11 cellular contexts compared by ENCODE assay signal in the genomic region with DNA sequence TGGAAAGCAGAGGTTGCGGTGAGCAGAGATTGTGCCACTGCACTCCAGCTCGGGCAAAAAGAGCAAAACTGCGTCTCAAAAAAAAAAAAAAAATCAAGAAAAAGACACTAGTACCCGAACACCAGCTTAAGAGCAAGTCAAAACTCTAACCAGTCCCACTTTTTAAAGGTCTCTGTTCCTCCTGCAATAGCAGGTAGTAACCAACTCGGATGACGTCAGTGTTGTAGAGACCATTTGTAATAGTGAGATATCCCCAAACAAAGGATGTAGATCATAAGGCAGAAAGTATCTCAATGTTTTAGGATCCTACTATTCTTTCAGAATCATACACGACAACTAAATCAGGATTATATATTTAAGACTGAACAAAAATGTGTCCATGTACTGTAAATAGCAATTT. TPM values are rescaled to one million over a fixed set of nuclear protein-coding genes. Genes with fewer than 3 reads are reported as not detected.
A peak's percentile ranks its signal among the peaks of the same experiment; 100 is the strongest.
DNase-seq lines count a peak whose midpoint lies in the region; ATAC-seq and TF ChIP-seq lines count a peak whose summit lies in the region.
"Had no signal": no experiment of that assay in that cellular context is flagged by ENCODE, and none has a peak within 500 bp of the region (broad histone marks: within the 10 kb centered on the region; RNA-seq: fewer than 3 reads in every experiment).

No MANE protein-coding gene starts in this region.

- no peaks in the 10 kb centered on the region for H3K9me3 Mint-ChIP-seq in activated naive CD8-positive, alpha-beta T cell treated with anti-CD3 and anti-CD28 coated beads, Interleukin-2, amount 10 ng/mL, durations not matched to agents 7 days and 5 days
- H3K9me3 Mint-ChIP-seq in natural killer cell: no peaks in the 10 kb centered on the region

- H3K27ac Mint-ChIP-seq in activated naive CD8-positive, alpha-beta T cell treated with anti-CD3 and anti-CD28 coated beads, Interleukin-2, amount 10 ng/mL, durations not matched to agents 7 days and 5 days: no peak overlapping the region
- H3K27ac Mint-ChIP-seq in natural killer cell: no peak overlapping the region

- H3K4me1 Mint-ChIP-seq in activated naive CD8-positive, alpha-beta T cell treated with anti-CD3 and anti-CD28 coated beads, Interleukin-2, amount 10 ng/mL, durations not matched to agents 7 days and 5 days: peaks cover 37% of the 10 kb centered on the region
- H3K4me1 Mint-ChIP-seq in natural killer cell: peaks cover 34 to 40% of the 10 kb centered on the region in 2 donors

- TF ChIP-seq CTCF in natural killer cell (IDR thresholded peaks at IDR 0.05) (no peak), lower lobe of right lung (IDR thresholded peaks at IDR 0.05) (no peak)

- H3K4me1 ChIP-seq in lower lobe of right lung: peaks cover 22% of the 10 kb centered on the region

- intact Hi-C loops in natural killer cell (cut with micrococcal nuclease) (loop anchor here (5.0 kb wide), 1 partner anchor 40 kb away; no protein-coding TSS in a partner anchor), lower lobe of right lung (cut with DNase I) (no loop called here)

- no peak overlapping the region for H3K4me3 ChIP-seq in lower lobe of right lung
- H3K4me3 ChIP-seq: body of pancreas had no signal

- POLR2A ChIA-PET in activated naive CD8-positive, alpha-beta T cell treated with anti-CD3 and anti-CD28 coated beads, Interleukin-2, amount 10 ng/mL, durations not matched to agents 7 days and 5 days (lab: Charles Lee): interaction anchor here (0.7 kb wide), 1 partner anchor 179 kb away, joined by 3 read pairs; a partner anchor contains a TSS

- no peaks in the 10 kb centered on the region for H3K9me3 ChIP-seq in lower lobe of right lung
- H3K9me3 ChIP-seq: body of pancreas, SJSA1, upper lobe of left lung had no signal

- DNase-seq in NCI-H1436 (lab: John Stamatoyannopoulos, UW) (peak; percentile 4), NCI-H1436 treated with DMSO at 0.1 percent for 48 hours (lab: John Stamatoyannopoulos, UW) (no peak), NCI-H2081 (lab: John Stamatoyannopoulos, UW) (peak; percentile 44 to 72), natural killer cell (no peak), lower lobe of right lung (no peak), substantia nigra (lab: John Stamatoyannopoulos, UW) (no peak)
- no peak for DNase-seq in activated naive CD8-positive, alpha-beta T cell treated with anti-CD3 and anti-CD28 coated beads, Interleukin-2, amount 10 ng/mL, durations not matched to agents 7 days and 5 days
- no peak for DNase-seq in activated CD4-positive, alpha-beta T cell treated with anti-CD3 and anti-CD28 coated beads for 1 hour
- DNase-seq: body of pancreas, upper lobe of left lung had no signal

- peaks cover 13% of the 10 kb centered on the region for H3K36me3 ChIP-seq in lower lobe of right lung

- peaks cover 28% of the 10 kb centered on the region for H3K36me3 Mint-ChIP-seq in activated naive CD8-positive, alpha-beta T cell treated with anti-CD3 and anti-CD28 coated beads, Interleukin-2, amount 10 ng/mL, durations not matched to agents 7 days and 5 days
- H3K36me3 Mint-ChIP-seq in natural killer cell: peaks cover 16% of the 10 kb centered on the region

- no peaks in the 10 kb centered on the region for H3K27me3 ChIP-seq in lower lobe of right lung (ENCODE audit: low read depth)
- H3K27me3 ChIP-seq: body of pancreas, SJSA1, upper lobe of left lung had no signal

- ATAC-seq in activated naive CD8-positive, alpha-beta T cell treated with anti-CD3 and anti-CD28 coated beads, Interleukin-2, amount 10 ng/mL, durations not matched to agents 7 days and 5 days (ENCODE audit: low read depth): no peak
- no peak for ATAC-seq in natural killer cell
- ATAC-seq in lower lobe of right lung: no peak
- ATAC-seq: body of pancreas had no signal

- no peak overlapping the region for H3K27ac ChIP-seq in lower lobe of right lung
- H3K27ac ChIP-seq in substantia nigra (ENCODE audit: low read depth, low read length, poor library complexity, severe bottlenecking): no peak overlapping the region
- H3K27ac ChIP-seq: body of pancreas, SJSA1, upper lobe of left lung had no signal

- H3K4me3 Mint-ChIP-seq in activated naive CD8-positive, alpha-beta T cell treated with anti-CD3 and anti-CD28 coated beads, Interleukin-2, amount 10 ng/mL, durations not matched to agents 7 days and 5 days: peak overlapping the region; percentile 97
- peak overlapping the region; percentile 95 for H3K4me3 Mint-ChIP-seq in natural killer cell

- H3K27me3 Mint-ChIP-seq in activated naive CD8-positive, alpha-beta T cell treated with anti-CD3 and anti-CD28 coated beads, Interleukin-2, amount 10 ng/mL, durations not matched to agents 7 days and 5 days: no peaks in the 10 kb centered on the region
- no peaks in the 10 kb centered on the region for H3K27me3 Mint-ChIP-seq in natural killer cell (ENCODE audit: low read depth in 2 of 2)

RNA-seq across cellular contexts. Expression of a gene that starts 2.4 kb away (rescaled TPM):
- total RNA-seq in activated naive CD8-positive, alpha-beta T cell treated with anti-CD3 and anti-CD28 coated beads, Interleukin-2, amount 10 ng/mL, durations not matched to agents 7 days and 5 days: 100 to 1,000 TPM; 194 to 213 TPM
- 10 to 100 TPM; 45.0 to 54.8 (median 50.5) TPM for total RNA-seq in natural killer cell
- total RNA-seq in lower lobe of right lung: 61.1 TPM

RNA-seq across cellular contexts. Expression of a gene that starts 20.4 kb away (rescaled TPM):
- 10 to 100 TPM; 69.9 to 70.8 TPM for total RNA-seq in activated naive CD8-positive, alpha-beta T cell treated with anti-CD3 and anti-CD28 coated beads, Interleukin-2, amount 10 ng/mL, durations not matched to agents 7 days and 5 days
- total RNA-seq in natural killer cell (10 to 100 TPM; 58.1 to 67.4 (median 61.2) TPM), lower lobe of right lung (34.9 TPM)

RNA-seq across cellular contexts. Expression of a gene that starts 30.9 kb away (rescaled TPM):
- 100 to 1,000 TPM; 470 to 500 TPM for total RNA-seq in activated naive CD8-positive, alpha-beta T cell treated with anti-CD3 and anti-CD28 coated beads, Interleukin-2, amount 10 ng/mL, durations not matched to agents 7 days and 5 days
- total RNA-seq in natural killer cell (100 to 1,000 TPM; 240 to 294 (median 250) TPM), lower lobe of right lung (351 TPM)

RNA-seq across cellular contexts. Expression of a gene that starts 42.1 kb away (rescaled TPM):
- 10 to 100 TPM; 16.2 to 17.6 TPM for total RNA-seq in activated naive CD8-positive, alpha-beta T cell treated with anti-CD3 and anti-CD28 coated beads, Interleukin-2, amount 10 ng/mL, durations not matched to agents 7 days and 5 days
- total RNA-seq in natural killer cell: 10 to 100 TPM in 2 of 3 donors, 1 to 10 TPM in 1; 9.3 to 18.6 (median 11.3) TPM
- 16.7 TPM for total RNA-seq in lower lobe of right lung

RNA-seq across cellular contexts. Expression of a gene that starts 53.6 kb away (rescaled TPM):
- 100 to 1,000 TPM; 154 to 167 TPM for total RNA-seq in activated naive CD8-positive, alpha-beta T cell treated with anti-CD3 and anti-CD28 coated beads, Interleukin-2, amount 10 ng/mL, durations not matched to agents 7 days and 5 days
- total RNA-seq in natural killer cell (10 to 100 TPM; 71.1 to 78.1 (median 77.0) TPM), lower lobe of right lung (66.8 TPM)

Comparison
In these comparisons a context has a peak if more than half of its experiments do, and no peak if none do; other contexts are left out.
1. DNase-seq: peak in NCI-H1436 (single experiment) and NCI-H2081 (2 of 2); none in NCI-H1436 treated with DMSO at 0.1 percent for 48 hours (single experiment), activated naive CD8-positive, alpha-beta T cell treated with anti-CD3 and anti-CD28 coated beads, Interleukin-2, amount 10 ng/mL, durations not matched to agents 7 days and 5 days (single experiment), natural killer cell (single experiment), lower lobe of right lung (single experiment), substantia nigra (0 of 49) and activated CD4-positive, alpha-beta T cell treated with anti-CD3 and anti-CD28 coated beads for 1 hour (single experiment).